ENCODE assay signal across 19 cellular contexts in genomic region chr1:154639876-154640275, GRCh38.
"Had no signal": no experiment of that assay in that cellular context is flagged by ENCODE, and none has a peak within 500 bp of the region (broad histone marks: within the 10 kb centered on the region; RNA-seq: fewer than 3 reads in every experiment).

No MANE protein-coding gene starts in this region.

- H3K27ac ChIP-seq: SJSA1, SK-N-MC had no signal

- DNase-seq: KBM-7, MV-4-11, NCI-H1048, NCI-H1105, NCI-H1417, NCI-H1436 treated with DMSO at 0.1 percent for 48 hours, NCI-H1694, NCI-H187 treated with DMSO at 0.1 percent for 48 hours, NCI-H2029 treated with DMSO at 0.1 percent for 48 hours, NCI-H2171 treated with DMSO at 0.1 percent for 48 hours, NCI-H524, NCI-H526 treated with DMSO at 0.1 percent for 48 hours, NCI-H748 treated with DMSO at 0.1 percent for 48 hours, Right ventricle myocardium superior, RPMI8226, SIG-M5 had no signal

- H3K4me1 ChIP-seq: SJSA1 had no signal

- H3K4me3 ChIP-seq: SJSA1, SK-N-MC had no signal

- H3K36me3 ChIP-seq: SJSA1 had no signal

- FAIRE-seq: RCC 7860 had no signal
